8 cellular contexts compared by ENCODE assay signal in the genomic region with DNA sequence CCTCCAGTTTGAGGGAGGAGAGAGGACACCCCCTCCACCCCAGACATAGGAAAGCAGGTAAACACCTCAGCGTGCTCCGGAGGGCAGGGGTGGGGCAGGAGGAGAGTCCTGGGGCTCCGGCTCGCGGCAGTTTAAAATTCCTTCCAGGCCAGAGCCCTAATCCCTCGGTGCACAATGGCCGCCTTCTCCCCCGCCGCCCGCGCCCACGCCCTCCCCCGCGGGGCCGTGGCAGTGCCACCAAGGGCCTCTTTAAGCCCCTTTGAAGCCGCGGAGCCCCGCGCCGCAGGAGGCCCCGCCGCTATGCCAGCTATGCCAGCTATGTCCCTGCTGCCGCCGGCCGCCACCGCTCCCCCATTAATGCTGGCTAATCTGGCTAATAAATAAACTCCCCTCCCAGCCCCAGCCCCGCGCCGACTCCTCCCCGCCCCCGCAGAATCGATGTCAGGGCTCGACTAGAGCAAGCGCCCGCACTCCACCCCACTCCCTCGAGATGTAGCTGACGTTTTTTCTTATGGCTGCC.
A peak's percentile ranks its signal among the peaks of the same experiment; 100 is the strongest.
DNase-seq lines count a peak whose midpoint lies in the region; ATAC-seq and TF ChIP-seq lines count a peak whose summit lies in the region.

No MANE protein-coding gene starts in this region.

- 5 to 8% methylated on average over 35 to 37 of the region's 37 CpGs for WGBS in esophagus, 2 donors
- 2 to 3% (median 2%) methylated on average over 24 to 37 of the region's 37 CpGs for WGBS in ovary, 3 donors

- no peaks in the 10 kb centered on the region for H3K79me2 ChIP-seq in PC-3 (ENCODE audit: low read length)

- DNase-seq in PC-3 (no peak), ovary (peak in 1 of 5 donors; percentile 40), T-helper 9 cell (no peak), OCI-M2 (lab: John Stamatoyannopoulos, UW; ENCODE audit: unreplicated experiment) (no peak), HCEC 1CT (no peak)

- peak; percentile 21 for ATAC-seq in GM18909 (IDR thresholded peaks at IDR 0.05; ENCODE audit: poor library complexity, unreplicated experiment)
- ATAC-seq in PC-3: peak; percentile 33
- no peak for ATAC-seq in GM19351 (IDR thresholded peaks at IDR 0.05; ENCODE audit: unreplicated experiment)

- no peaks in the 10 kb centered on the region for H3F3A ChIP-seq in PC-3 (ENCODE audit: low read length, unreplicated experiment)

- H3K36me3 ChIP-seq in PC-3 (ENCODE audit: low read depth, low read length) (no peaks in the 10 kb centered on the region), esophagus (ENCODE audit: control insufficient read depth in 2 of 2, insufficient read depth in 2 of 2, low read length in 1 of 2) (no peaks in the 10 kb centered on the region), ovary (no peaks in the 10 kb centered on the region)

- H3K9ac ChIP-seq in PC-3 (ENCODE audit: low read length): peak overlapping the region; percentile 44

- no TSS peak for BruUV-seq in PC-3 (replicated peaks; lab: Mats Ljungman, UMichigan)

- H3K27me3 ChIP-seq in PC-3 (ENCODE audit: low read length): no peaks in the 10 kb centered on the region
- H3K27me3 ChIP-seq in esophagus (ENCODE audit: control insufficient read depth in 1 of 2, insufficient read depth in 2 of 2, low read length in 2 of 2): peaks cover 0 to 3% of the 10 kb centered on the region in 2 donors
- no peaks in the 10 kb centered on the region for H3K27me3 ChIP-seq in ovary

- intact Hi-C loops in PC-3 (cut with micrococcal nuclease) (no loop called here), ovary (cut with DNase I) (no loop called here)

- CTCF ChIA-PET in PC-3 (lab: Charles Lee): interaction anchor here (0.6 kb wide), 1 partner anchor 232 kb away, joined by 5 read pairs; the partner anchor contains the start of gene VEGFA

- H3K27ac ChIP-seq in PC-3 (ENCODE audit: low read length) (no peak overlapping the region), esophagus (ENCODE audit: low read depth in 2 of 2, low read length in 1 of 2) (no peak overlapping the region), ovary (no peak overlapping the region)

- no peak for TF ChIP-seq POLR2A in ovary (IDR thresholded peaks at IDR 0.05)

- POLR2A ChIA-PET in PC-3 (lab: Charles Lee; ENCODE audit: unreplicated experiment): interaction anchor here (0.7 kb wide), 1 partner anchor 56 kb away, joined by 5 read pairs; no protein-coding TSS in a partner anchor

- peaks cover 7% of the 10 kb centered on the region for H3K4me1 ChIP-seq in PC-3 (ENCODE audit: insufficient read depth, low read length)
- H3K4me1 ChIP-seq in esophagus (ENCODE audit: control insufficient read depth in 2 of 2, insufficient read depth in 2 of 2, low read length in 1 of 2): peaks cover 3 to 7% of the 10 kb centered on the region in 2 donors
- peaks cover 2% of the 10 kb centered on the region for H3K4me1 ChIP-seq in ovary (ENCODE audit: insufficient read depth)

- H3K9me3 ChIP-seq in PC-3 (ENCODE audit: low read length) (no peaks in the 10 kb centered on the region), esophagus (ENCODE audit: control insufficient read depth in 2 of 2, insufficient read depth in 1 of 2, low read depth in 1 of 2, low read length in 1 of 2) (no peaks in the 10 kb centered on the region), ovary (no peaks in the 10 kb centered on the region)

- H3K4me3 ChIP-seq in PC-3 (ENCODE audit: low read length) (peak overlapping the region; percentile 47; the same call in 1 of the 2 replicates), esophagus (ENCODE audit: low read depth in 1 of 2, low read length in 2 of 2) (peak overlapping the region; percentile 40 to 43), ovary (peak overlapping the region; percentile 32)

- H2AFZ ChIP-seq in PC-3 (ENCODE audit: low read length): peak overlapping the region; percentile 73

- no peak for TF ChIP-seq EP300 in ovary (IDR thresholded peaks at IDR 0.05)

- TF ChIP-seq CTCF in PC-3 (conservative IDR thresholded peaks at IDR 0.05; ENCODE audit: low read depth, low read length) (no peak), ovary (IDR thresholded peaks at IDR 0.05) (no peak)

- H3K9me2 ChIP-seq in PC-3 (replicated peaks; ENCODE audit: low read length): no peaks in the 10 kb centered on the region

- no peaks in the 10 kb centered on the region for H4K20me1 ChIP-seq in PC-3 (ENCODE audit: low read length)

- peak overlapping the region; percentile 65 for H3K4me2 ChIP-seq in PC-3 (ENCODE audit: low read length)
